In the genomic region with DNA sequence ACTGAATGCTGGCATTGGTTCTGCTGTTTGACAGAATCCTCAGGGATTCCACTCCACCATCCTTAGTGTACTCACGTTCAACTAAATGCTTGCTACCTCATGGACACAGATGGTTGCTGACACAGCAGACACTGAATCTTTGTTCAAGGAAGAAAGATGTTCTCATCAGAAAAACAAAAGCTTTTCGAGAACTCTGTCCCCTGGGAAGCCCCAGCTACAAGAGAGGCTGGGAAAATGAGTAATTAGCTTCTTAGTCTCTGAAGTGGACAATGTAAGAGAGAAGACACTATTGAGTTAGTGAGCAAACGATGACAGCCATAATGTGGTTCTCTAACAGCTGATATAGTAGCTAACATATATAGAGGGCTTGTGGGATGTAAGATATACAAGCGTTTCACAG, we compare ENCODE assay signal across 20 cellular contexts. TPM values are rescaled to one million over a fixed set of nuclear protein-coding genes. Genes with fewer than 3 reads are reported as not detected.
DNase-seq lines count a peak whose midpoint lies in the region; ATAC-seq and TF ChIP-seq lines count a peak whose summit lies in the region.
"Had no signal": no experiment of that assay in that cellular context is flagged by ENCODE, and none has a peak within 500 bp of the region (broad histone marks: within the 10 kb centered on the region; RNA-seq: fewer than 3 reads in every experiment).

No MANE protein-coding gene starts in this region.

- peaks cover 6% of the 10 kb centered on the region for H3K36me3 Mint-ChIP-seq in glutamatergic neuron (ENCODE audit: unreplicated experiment)
- H3K36me3 Mint-ChIP-seq in natural killer cell, result no peaks in the 10 kb centered on the region
- H3K36me3 Mint-ChIP-seq: CD4-positive, alpha-beta memory T cell had no signal

- DNase-seq in NCI-H187 treated with DMSO at 0.1 percent for 48 hours (lab: John Stamatoyannopoulos, UW), result peak; percentile 75
- peak; percentile 83 for DNase-seq in NCI-H69 (lab: John Stamatoyannopoulos, UW)
- DNase-seq in glutamatergic neuron, result peak; percentile 26
- no peak for DNase-seq in GM20000 (ENCODE audit: low spot score)
- no peak for DNase-seq in natural killer cell
- no peak for DNase-seq in COR-L47 (lab: John Stamatoyannopoulos, UW)
- DNase-seq: 8988T; ACHN; AML-193; C1 segment of cervical spinal cord; Caco-2; CD4-positive, alpha-beta memory T cell; DMS153; DND-41; H9 had no signal

- ATAC-seq in GM18868 (IDR thresholded peaks at IDR 0.05; ENCODE audit: unreplicated experiment), result peak; percentile 63
- ATAC-seq in HG03039 (IDR thresholded peaks at IDR 0.05; ENCODE audit: unreplicated experiment), result no peak
- no peak for ATAC-seq in natural killer cell
- ATAC-seq: A549, GM23338, HCT116 had no signal

- H3K4me3 Mint-ChIP-seq in glutamatergic neuron (ENCODE audit: unreplicated experiment) (no peak overlapping the region), natural killer cell (no peak overlapping the region)
- H3K4me3 Mint-ChIP-seq: CD4-positive, alpha-beta memory T cell; GM23338; H9 had no signal

- no peaks in the 10 kb centered on the region for H3K9me3 Mint-ChIP-seq in glutamatergic neuron (ENCODE audit: unreplicated experiment)
- H3K9me3 Mint-ChIP-seq in natural killer cell, result no peaks in the 10 kb centered on the region

- H3K4me1 Mint-ChIP-seq in glutamatergic neuron (ENCODE audit: low read depth, unreplicated experiment) (peaks cover 14% of the 10 kb centered on the region), natural killer cell (no peaks in the 10 kb centered on the region)
- H3K4me1 Mint-ChIP-seq: CD4-positive, alpha-beta memory T cell had no signal

- TF ChIP-seq CTCF in glutamatergic neuron (IDR thresholded peaks at IDR 0.05; ENCODE audit: partially characterized antibody, unreplicated experiment) (no peak), GM20000 (IDR thresholded peaks at IDR 0.05; ENCODE audit: extremely low read depth, missing control alignments) (no peak), natural killer cell (IDR thresholded peaks at IDR 0.05) (no peak)

- H3K27ac Mint-ChIP-seq in glutamatergic neuron (ENCODE audit: unreplicated experiment) (peak overlapping the region; percentile 77), natural killer cell (no peak overlapping the region)
- H3K27ac Mint-ChIP-seq: CD4-positive, alpha-beta memory T cell; GM23338; H9 had no signal

- intact Hi-C loops in natural killer cell (cut with micrococcal nuclease), result no loop called here

- H3K27me3 Mint-ChIP-seq in glutamatergic neuron (ENCODE audit: unreplicated experiment) (no peaks in the 10 kb centered on the region), natural killer cell (ENCODE audit: low read depth in 2 of 2) (no peaks in the 10 kb centered on the region)

RNA-seq across cellular contexts. Expression of a gene that starts 30.9 kb away (rescaled TPM):
- total RNA-seq in glutamatergic neuron (ENCODE audit: unreplicated experiment) (1.2 TPM), natural killer cell (10 to 100 TPM in 1 of 3 donors, 1 to 10 TPM in 2; 9.3 to 13.4 (median 9.6) TPM)

Comparison
In these comparisons a context has a peak if more than half of its experiments do, and no peak if none do; other contexts are left out.
1. DNase-seq: peak in NCI-H187 treated with DMSO at 0.1 percent for 48 hours (single experiment), NCI-H69 (single experiment) and glutamatergic neuron (single experiment); none in GM20000 (single experiment), natural killer cell (single experiment) and COR-L47 (single experiment).